8 cellular contexts compared by ENCODE assay signal in genomic region chr7:36473454-36474282, GRCh38.
A peak's percentile ranks its signal among the peaks of the same experiment; 100 is the strongest.
DNase-seq lines count a peak whose midpoint lies in the region; ATAC-seq and TF ChIP-seq lines count a peak whose summit lies in the region.

No MANE protein-coding gene starts in this region.

- H3K4me3 ChIP-seq in AG04449 (ENCODE audit: low read depth, low read length), result no peak overlapping the region

- H3K4me3 Mint-ChIP-seq in activated naive CD8-positive, alpha-beta T cell treated with anti-CD3 and anti-CD28 coated beads for 36 hours, result no peak overlapping the region

- peaks cover 3% of the 10 kb centered on the region for H3K27me3 Mint-ChIP-seq in activated naive CD8-positive, alpha-beta T cell treated with anti-CD3 and anti-CD28 coated beads for 36 hours

- H3K36me3 Mint-ChIP-seq in activated naive CD8-positive, alpha-beta T cell treated with anti-CD3 and anti-CD28 coated beads for 36 hours, result peaks cover 2% of the 10 kb centered on the region

- H3K27ac Mint-ChIP-seq in activated naive CD8-positive, alpha-beta T cell treated with anti-CD3 and anti-CD28 coated beads for 36 hours, result peak overlapping the region; percentile 55

- no peak for ATAC-seq in GM21360 (IDR thresholded peaks at IDR 0.05; ENCODE audit: unreplicated experiment)

- no peak overlapping the region for H3K27ac ChIP-seq in substantia nigra (ENCODE audit: low read depth, low read length, poor library complexity, severe bottlenecking)

- H3K4me1 Mint-ChIP-seq in activated naive CD8-positive, alpha-beta T cell treated with anti-CD3 and anti-CD28 coated beads for 36 hours, result peaks cover 20% of the 10 kb centered on the region

- DNase-seq in AG04449 (ENCODE audit: low read depth, low spot score), result no peak
- DNase-seq in GF-D8 (lab: John Stamatoyannopoulos, UW), result peak; percentile 14
- peak; percentile 11 for DNase-seq in NCI-H2029 treated with DMSO at 0.1 percent for 48 hours (lab: John Stamatoyannopoulos, UW)
- DNase-seq in activated naive CD8-positive, alpha-beta T cell treated with anti-CD3 and anti-CD28 coated beads for 36 hours, result peak; percentile 27
- peak; percentile 75 for DNase-seq in islet precursor cell
- DNase-seq in substantia nigra (lab: John Stamatoyannopoulos, UW), result peak in 34 of 49 donors; percentile 7 to 69 (median 34)
- DNase-seq in DMS114 treated with DMSO at 0.1 percent for 48 hours (lab: John Stamatoyannopoulos, UW; ENCODE audit: unreplicated experiment), result no peak

- POLR2A ChIA-PET in AG04449 (lab: Yijun Ruan, JAX), result no interaction called here

- peak; percentile 55 for TF ChIP-seq CTCF in AG04449 (IDR thresholded peaks at IDR 0.05; ENCODE audit: insufficient read depth, low read length, missing control alignments)

- CTCF ChIA-PET in AG04449 (lab: Yijun Ruan, JAX), result interaction anchor here (0.7 to 3.5 kb wide), 13 partner anchors 9 to 727 kb away, joined by 3 to 22 read pairs (median 3); no protein-coding TSS in a partner anchor

- peaks cover 2% of the 10 kb centered on the region for H3K9me3 Mint-ChIP-seq in activated naive CD8-positive, alpha-beta T cell treated with anti-CD3 and anti-CD28 coated beads for 36 hours

Comparison
In these comparisons a context has a peak if more than half of its experiments do, and no peak if none do; other contexts are left out.
1. DNase-seq: peak in GF-D8 (single experiment), NCI-H2029 treated with DMSO at 0.1 percent for 48 hours (single experiment), activated naive CD8-positive, alpha-beta T cell treated with anti-CD3 and anti-CD28 coated beads for 36 hours (single experiment), islet precursor cell (single experiment) and substantia nigra (34 of 49); none in AG04449 (single experiment) and DMS114 treated with DMSO at 0.1 percent for 48 hours (single experiment).